In the genomic region with DNA sequence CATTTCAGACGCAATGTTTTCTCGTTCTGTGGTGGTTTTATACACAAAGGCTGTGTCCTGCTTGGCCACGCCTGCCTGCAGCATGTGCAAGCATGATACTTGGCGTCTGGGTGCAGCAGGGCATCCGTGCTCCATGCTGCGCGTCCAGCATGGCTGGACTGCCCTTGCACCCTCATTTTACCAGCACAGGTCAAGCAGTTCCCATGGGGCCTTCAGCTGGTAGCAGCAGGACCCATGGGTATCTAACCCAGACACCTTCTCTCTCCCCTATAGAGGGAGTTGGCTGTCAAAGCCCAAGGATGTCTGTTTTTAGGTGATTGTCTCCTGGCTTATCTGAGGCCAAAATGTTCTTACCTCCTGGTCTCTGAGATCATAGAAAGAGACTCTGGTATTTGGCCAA, we compare ENCODE assay signal across 1 cellular context.
TF ChIP-seq lines count a peak whose summit lies in the region.

No MANE protein-coding gene starts in this region.

TF ChIP-seq in K562, 482 proteins besides CTCF, POLR2A, EP300 and RAD21 (continued from another document):
- TF ChIP-seq, protein P1, sequence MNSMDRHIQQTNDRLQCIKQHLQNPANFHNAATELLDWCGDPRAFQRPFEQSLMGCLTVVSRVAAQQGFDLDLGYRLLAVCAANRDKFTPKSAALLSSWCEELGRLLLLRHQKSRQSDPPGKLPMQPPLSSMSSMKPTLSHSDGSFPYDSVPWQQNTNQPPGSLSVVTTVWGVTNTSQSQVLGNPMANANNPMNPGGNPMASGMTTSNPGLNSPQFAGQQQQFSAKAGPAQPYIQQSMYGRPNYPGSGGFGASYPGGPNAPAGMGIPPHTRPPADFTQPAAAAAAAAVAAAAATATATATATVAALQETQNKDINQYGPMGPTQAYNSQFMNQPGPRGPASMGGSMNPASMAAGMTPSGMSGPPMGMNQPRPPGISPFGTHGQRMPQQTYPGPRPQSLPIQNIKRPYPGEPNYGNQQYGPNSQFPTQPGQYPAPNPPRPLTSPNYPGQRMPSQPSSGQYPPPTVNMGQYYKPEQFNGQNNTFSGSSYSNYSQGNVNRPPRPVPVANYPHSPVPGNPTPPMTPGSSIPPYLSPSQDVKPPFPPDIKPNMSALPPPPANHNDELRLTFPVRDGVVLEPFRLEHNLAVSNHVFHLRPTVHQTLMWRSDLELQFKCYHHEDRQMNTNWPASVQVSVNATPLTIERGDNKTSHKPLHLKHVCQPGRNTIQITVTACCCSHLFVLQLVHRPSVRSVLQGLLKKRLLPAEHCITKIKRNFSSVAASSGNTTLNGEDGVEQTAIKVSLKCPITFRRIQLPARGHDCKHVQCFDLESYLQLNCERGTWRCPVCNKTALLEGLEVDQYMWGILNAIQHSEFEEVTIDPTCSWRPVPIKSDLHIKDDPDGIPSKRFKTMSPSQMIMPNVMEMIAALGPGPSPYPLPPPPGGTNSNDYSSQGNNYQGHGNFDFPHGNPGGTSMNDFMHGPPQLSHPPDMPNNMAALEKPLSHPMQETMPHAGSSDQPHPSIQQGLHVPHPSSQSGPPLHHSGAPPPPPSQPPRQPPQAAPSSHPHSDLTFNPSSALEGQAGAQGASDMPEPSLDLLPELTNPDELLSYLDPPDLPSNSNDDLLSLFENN (IDR thresholded peaks at IDR 0.05; ENCODE audit: low read depth in 2 of 2, low read length in 2 of 2), result peak in 1 of 2 experiments; percentile 89; a peak in 2 of 4 replicates
- TF ChIP-seq BDP1 (IDR thresholded peaks at IDR 0.05; ENCODE audit: insufficient read depth, insufficient read length) (no peak), MAFF (IDR thresholded peaks at IDR 0.05; ENCODE audit: low read length) (no peak), ZNF121 (CRISPR knock-in tag; conservative IDR thresholded peaks at IDR 0.05) (no peak), ZNF436 (CRISPR knock-in tag; IDR thresholded peaks at IDR 0.05) (no peak), MEF2D (tag; conservative IDR thresholded peaks at IDR 0.05; ENCODE audit: low read depth) (no peak), NR2C1 (IDR thresholded peaks at IDR 0.05) (no peak; the same call in 1 of the 2 replicates), NR2C1 (tag; IDR thresholded peaks at IDR 0.05) (no peak)
- TF ChIP-seq, protein P2, sequence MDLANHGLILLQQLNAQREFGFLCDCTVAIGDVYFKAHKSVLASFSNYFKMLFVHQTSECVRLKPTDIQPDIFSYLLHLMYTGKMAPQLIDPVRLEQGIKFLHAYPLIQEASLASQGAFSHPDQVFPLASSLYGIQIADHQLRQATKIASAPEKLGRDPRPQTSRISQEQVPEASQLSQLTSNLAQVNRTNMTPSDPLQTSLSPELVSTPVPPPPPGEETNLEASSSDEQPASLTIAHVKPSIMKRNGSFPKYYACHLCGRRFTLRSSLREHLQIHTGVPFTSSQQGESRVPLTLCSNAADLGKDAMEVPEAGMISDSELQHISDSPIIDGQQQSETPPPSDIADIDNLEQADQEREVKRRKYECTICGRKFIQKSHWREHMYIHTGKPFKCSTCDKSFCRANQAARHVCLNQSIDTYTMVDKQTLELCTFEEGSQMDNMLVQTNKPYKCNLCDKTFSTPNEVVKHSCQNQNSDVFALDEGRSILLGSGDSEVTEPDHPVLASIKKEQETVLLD (IDR thresholded peaks at IDR 0.05), result 0 out of 2 replicates have a peak, but pooled peaks have one; percentile 37
